ENCODE assay signal across 1 cellular context in genomic region chr2:113088173-113088992, GRCh38.
TF ChIP-seq lines count a peak whose summit lies in the region.

No MANE protein-coding gene starts in this region.

TF ChIP-seq in HepG2, 621 proteins besides CTCF, POLR2A, EP300 and RAD21 (continued from another document and continues in another):
- TF ChIP-seq ZKSCAN1 (IDR thresholded peaks at IDR 0.05; ENCODE audit: low read length) = no peak
- TF ChIP-seq ZNF430 (CRISPR knock-in tag; IDR thresholded peaks at IDR 0.05) = peak; percentile 81
- no peak for TF ChIP-seq ZNF24 (IDR thresholded peaks at IDR 0.05)
- TF ChIP-seq ZEB1 (IDR thresholded peaks at IDR 0.05; ENCODE audit: insufficient replicate concordance, low read depth) = no peak
- no peak for TF ChIP-seq ZHX1 (CRISPR knock-in tag; IDR thresholded peaks at IDR 0.05; ENCODE audit: low read depth)
- TF ChIP-seq ZNF281 (CRISPR knock-in tag; IDR thresholded peaks at IDR 0.05; ENCODE audit: borderline replicate concordance) = peak; percentile 56; the same call in 1 of the 2 replicates
- no peak for TF ChIP-seq SRY (CRISPR knock-in tag; IDR thresholded peaks at IDR 0.05)
- no peak for TF ChIP-seq ZNF790 (CRISPR knock-in tag; IDR thresholded peaks at IDR 0.05; ENCODE audit: borderline replicate concordance)
- TF ChIP-seq SATB2 (CRISPR knock-in tag; IDR thresholded peaks at IDR 0.05) = no peak
- TF ChIP-seq ZMAT5 (CRISPR knock-in tag; IDR thresholded peaks at IDR 0.05; ENCODE audit: borderline replicate concordance, low read depth) = no peak
- TF ChIP-seq DPF2 (CRISPR knock-in tag; IDR thresholded peaks at IDR 0.05; ENCODE audit: borderline replicate concordance, low read depth) = peak; percentile 59; the same call in 1 of the 2 replicates
- TF ChIP-seq MYPOP (CRISPR knock-in tag; IDR thresholded peaks at IDR 0.05) = peak; percentile 63; the same call in 1 of the 2 replicates
- no peak for TF ChIP-seq HOXA7 (CRISPR knock-in tag; IDR thresholded peaks at IDR 0.05)
- peak; percentile 28; the same call in 1 of the 2 replicates for TF ChIP-seq THAP11 (CRISPR knock-in tag; IDR thresholded peaks at IDR 0.05)
- no peak for TF ChIP-seq SIX4 (CRISPR knock-in tag; IDR thresholded peaks at IDR 0.05)
- TF ChIP-seq RARG (CRISPR knock-in tag; IDR thresholded peaks at IDR 0.05; ENCODE audit: low read depth) = no peak
- no peak; the same call in 1 of the 2 replicates for TF ChIP-seq MTA1 (CRISPR knock-in tag; IDR thresholded peaks at IDR 0.05; ENCODE audit: borderline replicate concordance)
- peak; percentile 65; the same call in 1 of the 2 replicates for TF ChIP-seq NCOR1 (IDR thresholded peaks at IDR 0.05; ENCODE audit: borderline replicate concordance, low read length)
- TF ChIP-seq ZNF431 (CRISPR knock-in tag; IDR thresholded peaks at IDR 0.05; ENCODE audit: borderline replicate concordance, low read depth) = no peak
- no peak for TF ChIP-seq EEA1 (CRISPR knock-in tag; IDR thresholded peaks at IDR 0.05; ENCODE audit: borderline replicate concordance)
- TF ChIP-seq ZNF580 (CRISPR knock-in tag; IDR thresholded peaks at IDR 0.05; ENCODE audit: borderline replicate concordance, low read depth) = peak; percentile 65; the same call in 1 of the 2 replicates
- TF ChIP-seq SCMH1 (CRISPR knock-in tag; IDR thresholded peaks at IDR 0.05; ENCODE audit: borderline replicate concordance) = no peak
- no peak for TF ChIP-seq MXD3 (CRISPR knock-in tag; IDR thresholded peaks at IDR 0.05)
- 0 out of 2 replicates have a peak, but pooled peaks have one; percentile 64 for TF ChIP-seq ZNF557 (CRISPR knock-in tag; IDR thresholded peaks at IDR 0.05)
- no peak for TF ChIP-seq ZBTB7B (CRISPR knock-in tag; IDR thresholded peaks at IDR 0.05)
- TF ChIP-seq SSRP1 (CRISPR knock-in tag; IDR thresholded peaks at IDR 0.05) = no peak
- no peak for TF ChIP-seq AKAP8 (CRISPR knock-in tag; IDR thresholded peaks at IDR 0.05)
- peak; percentile 66; the same call in 1 of the 2 replicates for TF ChIP-seq ARNT2 (CRISPR knock-in tag; IDR thresholded peaks at IDR 0.05; ENCODE audit: low read depth)
- TF ChIP-seq ZNF17 (CRISPR knock-in tag; IDR thresholded peaks at IDR 0.05) = no peak
- TF ChIP-seq ZNF446 (CRISPR knock-in tag; IDR thresholded peaks at IDR 0.05) = no peak
- no peak for TF ChIP-seq ATAD3A (CRISPR knock-in tag; IDR thresholded peaks at IDR 0.05)
- no peak for TF ChIP-seq CENPX (CRISPR knock-in tag; IDR thresholded peaks at IDR 0.05)
- TF ChIP-seq ZNF83 (CRISPR knock-in tag; IDR thresholded peaks at IDR 0.05; ENCODE audit: borderline replicate concordance) = no peak
- peak; percentile 89 for TF ChIP-seq MIER2 (CRISPR knock-in tag; IDR thresholded peaks at IDR 0.05)
- TF ChIP-seq ZNF687 (CRISPR knock-in tag; IDR thresholded peaks at IDR 0.05) = no peak
- TF ChIP-seq SALL1 (CRISPR knock-in tag; IDR thresholded peaks at IDR 0.05) = peak; percentile 97
- no peak for TF ChIP-seq AGO2 (optimal IDR thresholded peaks at IDR 0.05; ENCODE audit: low read depth, low read length)
- no peak for TF ChIP-seq ZNF607 (CRISPR knock-in tag; IDR thresholded peaks at IDR 0.05; ENCODE audit: borderline replicate concordance)
- TF ChIP-seq REST (IDR thresholded peaks at IDR 0.05; ENCODE audit: borderline replicate concordance in 1 of 2, low read depth in 1 of 2, low read length in 2 of 2) = peak; percentile 23 to 88
- TF ChIP-seq NFIB (CRISPR knock-in tag; IDR thresholded peaks at IDR 0.05; ENCODE audit: borderline replicate concordance) = no peak
- no peak for TF ChIP-seq ZNF354B (CRISPR knock-in tag; IDR thresholded peaks at IDR 0.05)
- peak; percentile 83 for TF ChIP-seq MED1 (CRISPR knock-in tag; IDR thresholded peaks at IDR 0.05)
- TF ChIP-seq ZBTB49 (CRISPR knock-in tag; IDR thresholded peaks at IDR 0.05; ENCODE audit: borderline replicate concordance) = no peak
- TF ChIP-seq UBTF (CRISPR knock-in tag; IDR thresholded peaks at IDR 0.05) = no peak
